ENCODE assay signal across 1 cellular context in genomic region chr7:87152112-87152896, GRCh38.
TF ChIP-seq lines count a peak whose summit lies in the region.

Gene DMTF1, plus strand, starts transcription at chr7:87152453. Its CDS starts 12,489 bp downstream, at chr7:87164942.

TF ChIP-seq in H1, 55 proteins besides CTCF, POLR2A, EP300 and RAD21 (continued from another document):
- TF ChIP-seq USF2 (IDR thresholded peaks at IDR 0.05; ENCODE audit: low read length) (no peak), CEBPB (IDR thresholded peaks at IDR 0.05; ENCODE audit: low read depth, low read length) (peak; percentile 83), GTF2F1 (IDR thresholded peaks at IDR 0.05; ENCODE audit: borderline replicate concordance, low read depth, low read length) (peak; percentile 76; the same call in 1 of the 2 replicates), KDM4A (IDR thresholded peaks at IDR 0.05; ENCODE audit: low read depth, low read length, severe bottlenecking) (peak; percentile 78), TAF1 (IDR thresholded peaks at IDR 0.05; ENCODE audit: low read depth, low read length) (peak; percentile 96), ZNF274 (IDR thresholded peaks at IDR 0.05; ENCODE audit: borderline replicate concordance, extremely low read depth, low read length) (no peak), CREB1 (IDR thresholded peaks at IDR 0.05) (peak; percentile 93), E2F6 (IDR thresholded peaks at IDR 0.05) (0 out of 2 replicates have a peak, but pooled peaks have one; percentile 33), SP1 (IDR thresholded peaks at IDR 0.05; ENCODE audit: low read depth, low read length) (no peak; the same call in 1 of the 2 replicates), SIX5 (IDR thresholded peaks at IDR 0.05; ENCODE audit: low read depth, low read length) (no peak), SAP30 (IDR thresholded peaks at IDR 0.05; ENCODE audit: insufficient read depth, insufficient replicate concordance, low read length) (no peak), FOSL1 (IDR thresholded peaks at IDR 0.05; ENCODE audit: insufficient read depth, low read depth, low read length) (no peak), RXRA (IDR thresholded peaks at IDR 0.05; ENCODE audit: insufficient read depth, low read depth, low read length) (no peak), MAFK (IDR thresholded peaks at IDR 0.05; ENCODE audit: low read depth, low read length) (no peak), SIN3A (conservative IDR thresholded peaks at IDR 0.05 in 1 of 2, IDR thresholded peaks at IDR 0.05 in 1 of 2; ENCODE audit: low read depth in 1 of 2, low read length in 2 of 2) (peak in 1 of 2 experiments; percentile 33; a peak in 2 of 4 replicates), SP2 (IDR thresholded peaks at IDR 0.05; ENCODE audit: low read length) (no peak), MAX (IDR thresholded peaks at IDR 0.05) (peak; percentile 38), TBP (IDR thresholded peaks at IDR 0.05; ENCODE audit: low read depth, low read length) (peak; percentile 65), NRF1 (IDR thresholded peaks at IDR 0.05; ENCODE audit: low read depth, low read length) (no peak), JUN (IDR thresholded peaks at IDR 0.05; ENCODE audit: low read depth, low read length) (no peak), GABPA (IDR thresholded peaks at IDR 0.05; ENCODE audit: borderline replicate concordance, insufficient read depth, low read length) (peak; percentile 82), CHD7 (IDR thresholded peaks at IDR 0.05; ENCODE audit: insufficient replicate concordance, low read length) (no peak), JUND (IDR thresholded peaks at IDR 0.05; ENCODE audit: low read length) (no peak; the same call in 1 of the 2 replicates), TEAD4 (IDR thresholded peaks at IDR 0.05; ENCODE audit: low read depth, low read length) (peak; percentile 94), EGR1 (IDR thresholded peaks at IDR 0.05; ENCODE audit: borderline replicate concordance, low read depth, low read length) (peak; percentile 26; the same call in 1 of the 2 replicates), HDAC6 (IDR thresholded peaks at IDR 0.05; ENCODE audit: low read depth, low read length) (no peak), PHF8 (conservative IDR thresholded peaks at IDR 0.05; ENCODE audit: low read depth, low read length) (peak; percentile 94), SIRT6 (IDR thresholded peaks at IDR 0.05; ENCODE audit: low read length) (no peak), TAF7 (optimal IDR thresholded peaks at IDR 0.05; ENCODE audit: borderline replicate concordance, low read depth, low read length) (peak; percentile 70), ASH2L (IDR thresholded peaks at IDR 0.05; ENCODE audit: low read length) (peak; percentile 97), HDAC2 (IDR thresholded peaks at IDR 0.05; ENCODE audit: borderline replicate concordance in 1 of 2, low read depth in 2 of 2, low read length in 2 of 2) (peak in 1 of 2 experiments; percentile 43; a peak in 1 of 4 replicates)
